15 cellular contexts compared by ENCODE assay signal in the genomic region with DNA sequence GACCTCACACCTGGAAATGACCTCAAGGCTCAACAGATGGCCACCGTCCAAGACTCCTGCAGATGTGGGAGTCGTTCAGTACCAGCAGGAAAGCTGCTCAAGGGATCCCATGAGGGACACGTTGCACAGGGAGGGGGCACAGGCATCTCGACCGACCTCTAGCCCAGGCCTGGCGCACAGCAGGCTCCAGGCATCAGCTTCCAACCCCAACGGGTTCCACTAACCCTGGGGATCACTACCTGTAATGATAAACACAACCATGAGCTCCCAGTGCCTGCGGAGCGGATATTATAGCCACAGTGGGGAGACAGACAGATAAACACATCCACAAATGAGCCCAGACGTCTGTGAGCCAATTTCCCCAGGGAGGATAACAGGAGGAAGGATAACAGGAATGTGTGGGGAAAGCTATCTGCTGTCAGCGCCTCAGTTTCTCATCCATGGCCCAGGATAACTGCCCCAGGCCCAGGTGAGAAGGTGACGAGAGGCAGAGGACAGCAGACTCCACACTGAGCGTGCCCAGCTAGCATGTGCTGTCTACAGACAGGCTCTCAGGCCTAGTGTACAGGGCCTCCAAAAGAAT. TPM values are rescaled to one million over a fixed set of nuclear protein-coding genes. Genes with fewer than 3 reads are reported as not detected.
A peak's percentile ranks its signal among the peaks of the same experiment; 100 is the strongest.
DNase-seq lines count a peak whose midpoint lies in the region; ATAC-seq and TF ChIP-seq lines count a peak whose summit lies in the region.
"Had no signal": no experiment of that assay in that cellular context is flagged by ENCODE, and none has a peak within 500 bp of the region (broad histone marks: within the 10 kb centered on the region; RNA-seq: fewer than 3 reads in every experiment).

No MANE protein-coding gene starts in this region.

- H2BK15ac ChIP-seq in mesenchymal stem cell (ENCODE audit: low read depth, poor library complexity, severe bottlenecking): no peak overlapping the region

- BruUV-seq in Caco-2 (replicated peaks; lab: Mats Ljungman, UMichigan): no TSS peak

- no peak overlapping the region for H3K27ac ChIP-seq in left ventricle myocardium inferior (replicated peaks)
- no peak overlapping the region for H3K27ac ChIP-seq in HEK293 (ENCODE audit: extremely low read depth, low read depth, low read length)
- H3K27ac ChIP-seq in mesenchymal stem cell (ENCODE audit: low read length, poor library complexity, severe bottlenecking): no peak overlapping the region

- H3K9me3 ChIP-seq in left ventricle myocardium inferior (replicated peaks): peaks cover 7% of the 10 kb centered on the region
- H3K9me3 ChIP-seq in HEK293 (ENCODE audit: control insufficient read depth, insufficient read depth, low read depth, low read length): no peaks in the 10 kb centered on the region
- H3K9me3 ChIP-seq in mesenchymal stem cell (ENCODE audit: control insufficient read depth, low read length): no peaks in the 10 kb centered on the region
- H3K9me3 ChIP-seq in Caco-2: no peaks in the 10 kb centered on the region

- no peak overlapping the region for H3K23ac ChIP-seq in mesenchymal stem cell (ENCODE audit: low read length in 2 of 2)

- H3K14ac ChIP-seq in mesenchymal stem cell (ENCODE audit: low read length in 2 of 2): no peak overlapping the region

- H3K27ac Mint-ChIP-seq in Caco-2 (ENCODE audit: unreplicated experiment): no peak overlapping the region

- H3K4me3 ChIP-seq in left ventricle myocardium inferior (no peak overlapping the region), HEK293 (ENCODE audit: low read depth, low read length) (no peak overlapping the region), mesenchymal stem cell (ENCODE audit: insufficient read depth in 1 of 2, low read depth in 1 of 2, low read length in 2 of 2) (no peak overlapping the region), Caco-2 (ENCODE audit: low read depth, low read length) (no peak overlapping the region)

- H3K9me3 Mint-ChIP-seq in Caco-2 (ENCODE audit: unreplicated experiment): no peaks in the 10 kb centered on the region

- H3K4me1 ChIP-seq in left ventricle myocardium inferior (no peaks in the 10 kb centered on the region), HEK293 (ENCODE audit: control insufficient read depth, insufficient read depth, low read length) (no peaks in the 10 kb centered on the region), mesenchymal stem cell (ENCODE audit: control insufficient read depth, insufficient read depth, low read depth, low read length) (no peaks in the 10 kb centered on the region), Caco-2 (no peaks in the 10 kb centered on the region)

- no peak overlapping the region for H3K4me3 Mint-ChIP-seq in Caco-2 (ENCODE audit: unreplicated experiment)

- H3K79me1 ChIP-seq in mesenchymal stem cell (replicated peaks; ENCODE audit: low read length, poor library complexity, severe bottlenecking): no peaks in the 10 kb centered on the region

- H4K8ac ChIP-seq in mesenchymal stem cell (ENCODE audit: low read length): no peak overlapping the region

- H2AFZ ChIP-seq in mesenchymal stem cell (ENCODE audit: low read depth, low read length): no peak overlapping the region

- no peaks in the 10 kb centered on the region for H3K27me3 Mint-ChIP-seq in Caco-2 (ENCODE audit: insufficient read depth, unreplicated experiment)

- peaks cover 23% of the 10 kb centered on the region for H3K36me3 Mint-ChIP-seq in Caco-2 (ENCODE audit: insufficient read depth, unreplicated experiment)

- POLR2A ChIA-PET in HEK293 (lab: Yijun Ruan, JAX) (no interaction called here), GM10248 (lab: Yijun Ruan, JAX) (no interaction called here), Caco-2 (lab: Charles Lee) (no interaction called here)

- no peak overlapping the region for H2BK120ac ChIP-seq in mesenchymal stem cell (ENCODE audit: low read depth, low read length)

- H3K18ac ChIP-seq in mesenchymal stem cell (ENCODE audit: low read depth in 1 of 2, low read length in 2 of 2): no peak overlapping the region

- no peak overlapping the region for H2AK5ac ChIP-seq in mesenchymal stem cell (ENCODE audit: low read length, severe bottlenecking)

- H3K27me3 ChIP-seq in left ventricle myocardium inferior (ENCODE audit: low read depth) (no peaks in the 10 kb centered on the region), mesenchymal stem cell (ENCODE audit: control insufficient read depth in 1 of 2, insufficient read depth in 1 of 2, low read length in 2 of 2) (peaks cover 0 to 14% of the 10 kb centered on the region in 2 experiments), Caco-2 (replicated peaks; ENCODE audit: control insufficient read depth, insufficient read depth, low read length) (no peaks in the 10 kb centered on the region)

- intact Hi-C loops in Right ventricle myocardium inferior (cut with DNase I) (no loop called here), left ventricle myocardium inferior (cut with micrococcal nuclease) (no loop called here), Caco-2 (cut with micrococcal nuclease; ENCODE audit: unreplicated experiment) (no loop called here)

- CTCF ChIA-PET in HEK293 (lab: Yijun Ruan, JAX): interaction anchor here (0.7 kb wide), 1 partner anchor 1067 kb away, joined by 3 read pairs; no protein-coding TSS in a partner anchor
- CTCF ChIA-PET in GM10248 (lab: Yijun Ruan, JAX): interaction anchor here (1.0 kb wide), 1 partner anchor 53 kb away, joined by 3 read pairs; no protein-coding TSS in a partner anchor
- CTCF ChIA-PET in Caco-2 (lab: Charles Lee): no interaction called here

- no peak for TF ChIP-seq CTCF in left ventricle myocardium inferior (IDR thresholded peaks at IDR 0.05; ENCODE audit: borderline replicate concordance)
- TF ChIP-seq CTCF in HEK293 (tag by site-specific recombination; IDR thresholded peaks at IDR 0.05): no peak
- TF ChIP-seq CTCF in GM10248 (IDR thresholded peaks at IDR 0.05; ENCODE audit: control extremely low read depth, extremely low read depth, low read depth, missing control alignments): no peak
- TF ChIP-seq CTCF in Caco-2 (IDR thresholded peaks at IDR 0.05; ENCODE audit: insufficient read depth in 1 of 2, low read depth in 1 of 2, low read length in 1 of 2, severe bottlenecking in 1 of 2, unreplicated experiment in 1 of 2): no peak

- no peak overlapping the region for H2BK12ac ChIP-seq in mesenchymal stem cell (ENCODE audit: low read length in 2 of 2)

- no peaks in the 10 kb centered on the region for H3K4me1 Mint-ChIP-seq in Caco-2 (ENCODE audit: low read depth, unreplicated experiment)

- DNase-seq in Right ventricle myocardium inferior (ENCODE audit: missing footprints) (peak; percentile 46), left ventricle myocardium inferior (no peak), mesenchymal stem cell (no peak), GM10248 (ENCODE audit: extremely low spot score) (no peak), Caco-2 (no peak), SHP77 treated with DMSO at 0.1 percent for 48 hours (lab: John Stamatoyannopoulos, UW) (no peak)
- DNase-seq: AML-193, GDM1, Karpas-422, MV-4-11, NCI-H1105 treated with DMSO at 0.1 percent for 48 hours, NCI-H2029 treated with DMSO at 0.1 percent for 48 hours, NCI-H524 treated with DMSO at 0.1 percent for 48 hours had no signal

- no peak for ATAC-seq in Right ventricle myocardium inferior
- ATAC-seq in HG02938 (IDR thresholded peaks at IDR 0.05; ENCODE audit: unreplicated experiment): no peak

- H2BK5ac ChIP-seq in mesenchymal stem cell (ENCODE audit: low read depth, low read length, poor library complexity, severe bottlenecking): no peak overlapping the region

- H3K36me3 ChIP-seq in left ventricle myocardium inferior: no peaks in the 10 kb centered on the region
- H3K36me3 ChIP-seq in HEK293 (ENCODE audit: control insufficient read depth in 2 of 2, insufficient read depth in 1 of 2, low read length in 2 of 2): peaks cover 23 to 47% of the 10 kb centered on the region in 2 experiments; a peak in 2 of 3 replicates
- no peaks in the 10 kb centered on the region for H3K36me3 ChIP-seq in mesenchymal stem cell (ENCODE audit: control insufficient read depth in 1 of 2, insufficient read depth in 2 of 2, low read depth in 1 of 2, low read length in 2 of 2)
- H3K36me3 ChIP-seq in Caco-2 (ENCODE audit: control insufficient read depth, insufficient read depth, low read length): peaks cover 1% of the 10 kb centered on the region

- H3K4ac ChIP-seq in mesenchymal stem cell (ENCODE audit: low read depth in 1 of 2, low read length in 2 of 2): no peak overlapping the region

- H3K4me2 ChIP-seq in mesenchymal stem cell (ENCODE audit: low read length, poor library complexity, severe bottlenecking): no peak overlapping the region

- 80% methylated on average over 13 of the region's 13 CpGs for WGBS in mesenchymal stem cell

- H4K91ac ChIP-seq in mesenchymal stem cell (ENCODE audit: low read length): peak overlapping the region; percentile 15

- H3K9ac ChIP-seq in mesenchymal stem cell (ENCODE audit: low read length): no peak overlapping the region

TF ChIP-seq in HEK293, 187 proteins besides CTCF, POLR2A, EP300 and RAD21:
- TF ChIP-seq ZNF571 (tag by site-specific recombination; IDR thresholded peaks at IDR 0.05) (no peak), ZIC2 (tag by site-specific recombination; IDR thresholded peaks at IDR 0.05) (peak; percentile 100)

RNA-seq across cellular contexts. Expression of a gene that starts 19.9 kb away (rescaled TPM):
- total RNA-seq in Right ventricle myocardium inferior (3.5 TPM), left ventricle myocardium inferior (2.8 TPM), Caco-2 (2022) (58.5 and 63.7 TPM in 2 replicates)
- polyA plus RNA-seq in mesenchymal stem cell (2013, experiment 1 of 2): 0.04 TPM
- polyA plus RNA-seq in mesenchymal stem cell (2013, experiment 2 of 2): 0.04 TPM

Comparison
In these comparisons a context has a peak if more than half of its experiments do, and no peak if none do; other contexts are left out.
1. RNA of a gene that starts 19.9 kb away (total RNA-seq): 58.5 to 63.7 TPM in Caco-2; 3.5 TPM in Right ventricle myocardium inferior (single experiment) and 2.8 TPM in left ventricle myocardium inferior (single experiment); every median in the first group is over 10 times any median in the second.